Comparison of ENCODE assay signal across 12 cellular contexts in the genomic region with DNA sequence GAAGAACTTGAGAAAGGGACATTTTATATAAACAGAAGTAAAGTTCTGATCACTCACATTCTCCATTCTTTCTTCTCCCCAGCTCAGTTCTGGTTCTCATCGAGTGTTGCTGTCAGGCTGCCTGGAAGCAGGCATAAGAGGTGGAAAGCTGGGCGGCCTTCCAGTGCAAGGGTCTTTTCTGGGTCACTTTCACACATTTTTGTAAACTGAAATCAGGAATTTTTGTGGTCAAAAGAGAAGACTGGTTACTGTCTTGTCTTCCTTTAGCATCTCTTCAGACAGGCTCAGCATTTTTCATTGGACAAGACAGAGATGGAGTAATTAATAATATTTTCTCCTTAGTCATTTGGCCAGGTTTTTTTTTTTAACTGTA.
DNase-seq lines count a peak whose midpoint lies in the region; ATAC-seq, FAIRE-seq and TF ChIP-seq lines count a peak whose summit lies in the region.
"Had no signal": no experiment of that assay in that cellular context is flagged by ENCODE, and none has a peak within 500 bp of the region (broad histone marks: within the 10 kb centered on the region; RNA-seq: fewer than 3 reads in every experiment).

No MANE protein-coding gene starts in this region.

- CTCF ChIA-PET in CD8-positive, alpha-beta memory T cell (lab: Charles Lee): no interaction called here

- no peaks in the 10 kb centered on the region for H3K9me3 Mint-ChIP-seq in CD8-positive, alpha-beta memory T cell
- H3K9me3 Mint-ChIP-seq: activated naive CD8-positive, alpha-beta T cell treated with anti-CD3 and anti-CD28 coated beads, Interleukin-2, amount 50 U/mL, for 24 hours; T-helper 1 cell treated with Interleukin-12 subunit alpha and Interleukin-12 subunit beta and Interleukin-4 antibody, amounts not matched to agents 30 μg/mL and 1 μg/mL, for 36 hours had no signal

- peaks cover 7 to 25% of the 10 kb centered on the region in 2 donors for H3K27me3 Mint-ChIP-seq in CD8-positive, alpha-beta memory T cell

- no peak for FAIRE-seq in kidney (lab: Jason Lieb, UNC)

- no peak overlapping the region for H3K4me3 Mint-ChIP-seq in CD8-positive, alpha-beta memory T cell
- H3K4me3 Mint-ChIP-seq: activated naive CD8-positive, alpha-beta T cell treated with anti-CD3 and anti-CD28 coated beads, Interleukin-2, amount 50 U/mL, for 24 hours; T-helper 1 cell treated with Interleukin-12 subunit alpha and Interleukin-12 subunit beta and Interleukin-4 antibody, amounts not matched to agents 30 μg/mL and 1 μg/mL, for 36 hours had no signal

- H3K27ac ChIP-seq in CD8-positive, alpha-beta memory T cell (ENCODE audit: low read depth, low read length): no peak overlapping the region
- H3K27ac ChIP-seq in kidney (ENCODE audit: low read depth in 2 of 2, low read length in 2 of 2): no peak overlapping the region

- H3K9ac ChIP-seq in kidney (ENCODE audit: low read length in 2 of 2): no peak overlapping the region

- H3K4me1 ChIP-seq in CD8-positive, alpha-beta memory T cell (ENCODE audit: insufficient read depth, low read length): no peaks in the 10 kb centered on the region
- H3K4me1 ChIP-seq in kidney (ENCODE audit: control insufficient read depth in 1 of 2, insufficient read depth in 1 of 2, low read depth in 1 of 2, low read length in 2 of 2): no peaks in the 10 kb centered on the region

- no peak for TF ChIP-seq CTCF in kidney (IDR thresholded peaks at IDR 0.05; ENCODE audit: borderline replicate concordance, extremely low read depth, insufficient read depth)

- H3K27ac Mint-ChIP-seq in CD8-positive, alpha-beta memory T cell: no peak overlapping the region
- H3K27ac Mint-ChIP-seq: activated naive CD8-positive, alpha-beta T cell treated with anti-CD3 and anti-CD28 coated beads, Interleukin-2, amount 50 U/mL, for 24 hours; T-helper 1 cell treated with Interleukin-12 subunit alpha and Interleukin-12 subunit beta and Interleukin-4 antibody, amounts not matched to agents 30 μg/mL and 1 μg/mL, for 36 hours had no signal

- peak; percentile 59 for DNase-seq in kidney tubule cell (ENCODE audit: low spot score)
- no peak for DNase-seq in CD8-positive, alpha-beta memory T cell
- no peak for DNase-seq in activated CD4-positive, alpha-beta T cell treated with anti-CD3 and anti-CD28 coated beads, Interleukin-2, amount 50 U/mL, for 48 hours
- no peak for DNase-seq in kidney
- no peak for DNase-seq in RKO (ENCODE audit: low spot score)
- DNase-seq: activated naive CD8-positive, alpha-beta T cell treated with anti-CD3 and anti-CD28 coated beads, Interleukin-2, amount 50 U/mL, for 24 hours; MG63 had no signal

- H3K4me3 ChIP-seq in CD8-positive, alpha-beta memory T cell (ENCODE audit: low read length): no peak overlapping the region
- no peak overlapping the region for H3K4me3 ChIP-seq in kidney (ENCODE audit: low read length in 2 of 2)
- H3K4me3 ChIP-seq: MG63, skin epidermis had no signal

- peak; percentile 12 for ATAC-seq in GM18508 (IDR thresholded peaks at IDR 0.05; ENCODE audit: insufficient read depth, unreplicated experiment)
- peak; percentile 23 for ATAC-seq in GM21717 (IDR thresholded peaks at IDR 0.05; ENCODE audit: unreplicated experiment)
- peak; percentile 12 for ATAC-seq in HG03521 (IDR thresholded peaks at IDR 0.05; ENCODE audit: unreplicated experiment)

- POLR2A ChIA-PET in CD8-positive, alpha-beta memory T cell (lab: Charles Lee): no interaction called here

- no peaks in the 10 kb centered on the region for H3K4me1 Mint-ChIP-seq in CD8-positive, alpha-beta memory T cell
- H3K4me1 Mint-ChIP-seq: activated naive CD8-positive, alpha-beta T cell treated with anti-CD3 and anti-CD28 coated beads, Interleukin-2, amount 50 U/mL, for 24 hours had no signal

- H3K27me3 ChIP-seq in CD8-positive, alpha-beta memory T cell (ENCODE audit: insufficient read depth, low read length, poor library complexity, severe bottlenecking): no peaks in the 10 kb centered on the region
- H3K27me3 ChIP-seq: MG63 had no signal

- no peaks in the 10 kb centered on the region for H3K9me3 ChIP-seq in CD8-positive, alpha-beta memory T cell (ENCODE audit: low read length)
- H3K9me3 ChIP-seq in kidney (ENCODE audit: control insufficient read depth in 1 of 2, low read length in 2 of 2): no peaks in the 10 kb centered on the region
- H3K9me3 ChIP-seq: MG63 had no signal

- no peaks in the 10 kb centered on the region for H3K36me3 Mint-ChIP-seq in CD8-positive, alpha-beta memory T cell

- intact Hi-C loops in kidney (cut with DNase I): no loop called here

- H3K36me3 ChIP-seq in CD8-positive, alpha-beta memory T cell (ENCODE audit: insufficient read depth, low read length): no peaks in the 10 kb centered on the region
- H3K36me3 ChIP-seq in kidney (ENCODE audit: control insufficient read depth in 1 of 2, insufficient read depth in 2 of 2, low read length in 2 of 2): no peaks in the 10 kb centered on the region
- H3K36me3 ChIP-seq: MG63 had no signal
